Comparison of ENCODE assay signal across 18 cellular contexts in genomic region chr10:16505168-16505567, GRCh38. TPM values are rescaled to one million over a fixed set of nuclear protein-coding genes. Genes with fewer than 3 reads are reported as not detected.
"Had no signal": no experiment of that assay in that cellular context is flagged by ENCODE, and none has a peak within 500 bp of the region (broad histone marks: within the 10 kb centered on the region; RNA-seq: fewer than 3 reads in every experiment).

No MANE protein-coding gene starts in this region.

- DNase-seq: activated CD4-positive, alpha-beta T cell treated with anti-CD3 and anti-CD28 coated beads, Interleukin-2, amount 50 U/mL, for 1 hour; activated naive CD8-positive, alpha-beta T cell treated with anti-CD3 and anti-CD28 coated beads, Interleukin-2, amount 10 ng/mL, durations not matched to agents 7 days and 5 days; body of pancreas; immature natural killer cell; mesendoderm; pancreas; sigmoid colon; stimulated activated naive B cell treated with anti-CD40 and anti-IgM and Interleukin-4, amounts not matched to agents 10 μg/mL and 1 μg/mL and 100 μg/mL, for 72 hours; T-helper 1 cell; T-helper 9 cell; upper lobe of left lung had no signal

- H3K4me3 ChIP-seq: body of pancreas, coronary artery, pancreas, sigmoid colon, thoracic aorta, upper lobe of left lung had no signal

- H3K27ac ChIP-seq: body of pancreas, coronary artery, neutrophil, pancreas, sigmoid colon, thoracic aorta, upper lobe of left lung had no signal

- H3K27me3 ChIP-seq: body of pancreas, neutrophil, pancreas, sigmoid colon, upper lobe of left lung had no signal

- H3K4me1 ChIP-seq: body of pancreas, pancreas, sigmoid colon, upper lobe of left lung had no signal

- H3K36me3 ChIP-seq: neutrophil, pancreas, sigmoid colon, thoracic aorta had no signal

- H3K9me3 ChIP-seq: body of pancreas, neutrophil, pancreas, sigmoid colon, thoracic aorta, upper lobe of left lung had no signal

- ATAC-seq: activated CD4-positive, CD25-positive, alpha-beta regulatory T cell treated with anti-CD3 and anti-CD28 coated beads, Interleukin-2, amount 50 U/mL, for 24 hours; body of pancreas; natural killer cell treated with Interleukin-12 subunit alpha and Interleukin-12 subunit beta and Interleukin-15 and Interleukin-18, amount 100 ng/mL, for 72 hours; pancreas; stimulated activated naive B cell treated with anti-CD40 and anti-IgM and Interleukin-4, amounts not matched to agents 10 μg/mL and 1 μg/mL and 100 μg/mL, for 72 hours had no signal

RNA-seq across cellular contexts. Expression of gene C1QL3, which starts 16.5 kb away (rescaled TPM):
- total RNA-seq: activated naive CD8-positive, alpha-beta T cell treated with anti-CD3 and anti-CD28 coated beads, Interleukin-2, amount 10 ng/mL, durations not matched to agents 7 days and 5 days; activated T-helper 1 cell treated with anti-CD3 and anti-CD28 coated beads, Interleukin-12 subunit alpha, Interleukin-12 subunit beta, Interleukin-2, Interleukin-4 antibody, amounts not matched to agents 30 ng/mL and 10 ng/mL and 1 ng/mL, durations not matched to agents 14 hours and 24 hours and 36 hours; body of pancreas; pancreas; thoracic aorta had no signal
- polyA plus RNA-seq: esophagus had no signal
